Comparison of ENCODE assay signal across 11 cellular contexts in the genomic region with DNA sequence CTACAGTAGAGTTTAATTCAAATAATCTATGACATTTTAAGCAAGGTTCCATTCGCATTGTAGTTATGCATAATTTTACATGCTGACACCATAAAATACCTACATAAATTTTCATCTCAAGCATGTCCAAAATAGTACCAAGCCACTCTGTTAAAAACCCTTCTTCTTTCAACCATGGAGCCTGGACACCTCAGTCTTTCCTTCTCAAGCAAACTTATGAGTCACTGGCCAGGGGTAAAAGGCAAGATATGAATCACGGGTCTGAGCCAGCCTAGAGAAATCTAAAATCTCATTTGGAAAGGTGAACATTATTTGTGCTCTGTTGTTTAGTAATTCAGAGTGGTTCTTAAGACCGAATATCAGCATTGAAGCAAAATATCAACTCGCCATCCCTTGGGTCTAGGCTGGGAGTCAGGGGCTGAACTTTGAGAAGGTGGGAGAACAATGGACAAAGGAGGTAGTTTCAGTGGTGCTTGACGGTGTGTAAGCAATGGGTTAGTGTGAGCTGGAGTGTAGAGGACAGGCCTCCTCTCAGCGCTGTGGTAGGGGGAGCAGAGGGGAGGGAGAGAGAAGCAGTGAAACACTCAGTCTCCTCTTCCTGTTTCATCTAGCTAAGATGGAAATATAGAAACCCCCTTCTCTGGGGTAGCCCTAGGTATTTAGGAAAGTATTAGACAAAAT. TPM values are rescaled to one million over a fixed set of nuclear protein-coding genes. Genes with fewer than 3 reads are reported as not detected.
DNase-seq lines count a peak whose midpoint lies in the region; ATAC-seq, FAIRE-seq and TF ChIP-seq lines count a peak whose summit lies in the region.
"Had no signal": no experiment of that assay in that cellular context is flagged by ENCODE, and none has a peak within 500 bp of the region (broad histone marks: within the 10 kb centered on the region; RNA-seq: fewer than 3 reads in every experiment).

No MANE protein-coding gene starts in this region.

- ATAC-seq in GM19328 (IDR thresholded peaks at IDR 0.05; ENCODE audit: unreplicated experiment) (peak; percentile 78), HG03025 (IDR thresholded peaks at IDR 0.05; ENCODE audit: low FRiP score, unreplicated experiment) (peak; percentile 68), pancreas (no peak)

- H3K36me3 ChIP-seq in adipocyte (ENCODE audit: control insufficient read depth, insufficient read depth, low read length, severe bottlenecking), result peaks cover 10% of the 10 kb centered on the region
- H3K36me3 ChIP-seq in pancreas, result no peaks in the 10 kb centered on the region
- H3K36me3 ChIP-seq: right atrium auricular region had no signal

- H3K4me3 ChIP-seq in adipocyte (ENCODE audit: low read length), result peak overlapping the region; percentile 15
- H3K4me3 ChIP-seq in pancreas, result no peak overlapping the region
- H3K4me3 ChIP-seq: right atrium auricular region had no signal

- H3K9me3 ChIP-seq in adipocyte (ENCODE audit: control insufficient read depth, low read length) (no peaks in the 10 kb centered on the region), pancreas (no peaks in the 10 kb centered on the region)
- H3K9me3 ChIP-seq: right atrium auricular region had no signal

- in situ Hi-C loops in ACHN (cut with HindIII; ENCODE audit: low pct_ligation_motif_present, low pct_unique_long_range_greater_than_20kb, low sequenced_read_pairs), result no loop called here

- TF ChIP-seq CTCF in pancreas (IDR thresholded peaks at IDR 0.05), result no peak

- H3K27ac ChIP-seq in pancreas, result no peak overlapping the region
- H3K27ac ChIP-seq: right atrium auricular region had no signal

- H3K27me3 ChIP-seq in adipocyte (replicated peaks; ENCODE audit: control insufficient read depth, insufficient read depth, low read length), result no peaks in the 10 kb centered on the region
- no peaks in the 10 kb centered on the region for H3K27me3 ChIP-seq in pancreas
- H3K27me3 ChIP-seq: right atrium auricular region had no signal

- 65 to 74% methylated on average over 6 of the region's 6 CpGs for WGBS in pancreas, 2 donors

- intact Hi-C loops in pancreas (cut with DNase I), result no loop called here

- no peak for FAIRE-seq in pancreas (lab: Jason Lieb, UNC)

- DNase-seq in ACHN (peak; percentile 38), adipocyte (ENCODE audit: low read depth) (no peak), pancreas (no peak), occipital lobe (lab: John Stamatoyannopoulos, UW) (no peak), cerebellar nuclear complex (lab: John Stamatoyannopoulos, UW) (no peak)
- no peak for DNase-seq in activated effector memory CD4-positive, alpha-beta T cell treated with Interleukin-2 at 50 U/mL for 16 hours
- DNase-seq: activated CD4-positive, alpha-beta T cell treated with anti-CD3 and anti-CD28 coated beads for 4 hours; CD4-positive, CD25-positive, alpha-beta regulatory T cell had no signal

- H3K9ac ChIP-seq in adipocyte (ENCODE audit: low read length), result peak overlapping the region; percentile 35

- peaks cover 34% of the 10 kb centered on the region for H3K4me1 ChIP-seq in adipocyte (ENCODE audit: control insufficient read depth, insufficient read depth, low read length)
- no peaks in the 10 kb centered on the region for H3K4me1 ChIP-seq in pancreas
- H3K4me1 ChIP-seq: right atrium auricular region had no signal

RNA-seq across cellular contexts. Expression of a gene that starts 19.1 kb away (rescaled TPM):
- total RNA-seq in pancreas, result 10 to 100 TPM in 2 of 6 donors, 1 to 10 TPM in 4; 3.3 to 29.4 (median 4.5) TPM
- 1 to 10 TPM; 2.9 to 4.2 TPM for polyA plus RNA-seq in pancreas
- 51.3 TPM for total RNA-seq in occipital lobe

Comparison
In these comparisons a context has a peak if more than half of its experiments do, and no peak if none do; other contexts are left out.
1. ATAC-seq: peak in GM19328 (single experiment) and HG03025 (single experiment); none in pancreas (0 of 4).